ENCODE assay signal across 24 cellular contexts in the genomic region with DNA sequence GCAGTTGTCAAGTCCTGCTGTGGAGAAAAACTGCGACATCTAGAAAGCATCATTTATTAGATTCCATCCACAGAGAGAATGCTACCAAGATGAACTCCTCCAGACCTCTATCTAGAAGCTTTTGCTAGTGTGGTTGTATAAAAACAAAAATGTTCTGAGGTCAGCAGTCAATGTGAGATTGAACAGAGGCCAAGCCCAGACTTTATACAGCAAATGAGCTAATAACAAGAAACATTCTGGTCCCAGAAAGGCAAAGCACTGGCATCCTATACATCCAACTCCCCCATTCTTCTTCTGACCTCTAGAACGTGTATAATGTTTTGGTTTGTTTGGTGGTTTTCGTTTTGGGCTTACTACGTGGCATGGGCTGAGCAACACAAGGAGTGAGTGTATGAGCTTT.
"Had no signal": no experiment of that assay in that cellular context is flagged by ENCODE, and none has a peak within 500 bp of the region (broad histone marks: within the 10 kb centered on the region; RNA-seq: fewer than 3 reads in every experiment).

No MANE protein-coding gene starts in this region.

- H3K4me3 ChIP-seq: heart right ventricle, left lung, right lobe of liver, SJSA1, spleen, transverse colon had no signal

- H3K27ac Mint-ChIP-seq: activated naive CD8-positive, alpha-beta T cell treated with anti-CD3 and anti-CD28 coated beads for 36 hours; endodermal cell; stimulated activated naive B cell treated with anti-CD40 and anti-IgM and Interleukin-4, amounts not matched to agents 10 μg/mL and 1 μg/mL and 100 μg/mL, for 72 hours; T-cell had no signal

- H3K36me3 Mint-ChIP-seq: activated naive CD8-positive, alpha-beta T cell treated with anti-CD3 and anti-CD28 coated beads for 36 hours; stimulated activated naive B cell treated with anti-CD40 and anti-IgM and Interleukin-4, amounts not matched to agents 10 μg/mL and 1 μg/mL and 100 μg/mL, for 72 hours; T-cell had no signal

- H3K27ac ChIP-seq: right lobe of liver, SJSA1 had no signal

- H3K27me3 ChIP-seq: left lung, right lobe of liver, SJSA1, spleen, transverse colon had no signal

- H3K9me3 Mint-ChIP-seq: activated naive CD8-positive, alpha-beta T cell treated with anti-CD3 and anti-CD28 coated beads for 36 hours; endodermal cell; stimulated activated naive B cell treated with anti-CD40 and anti-IgM and Interleukin-4, amounts not matched to agents 10 μg/mL and 1 μg/mL and 100 μg/mL, for 72 hours; T-cell had no signal

- DNase-seq: activated CD4-positive, alpha-beta T cell treated with anti-CD3 and anti-CD28 coated beads for 1 hour; activated CD4-positive, alpha-beta T cell treated with anti-CD3 and anti-CD28 coated beads, Interleukin-2, amount 50 U/mL, for 48 hours; activated gamma-delta T cell treated with Interleukin-2 at 50 U/mL for 16 hours; activated naive CD8-positive, alpha-beta T cell treated with anti-CD3 and anti-CD28 coated beads for 36 hours; activated T-cell treated with anti-CD3 and anti-CD28 coated beads, Interleukin-2, amount 50 U/mL, for 48 hours; aorta; caudate nucleus; cortex of kidney; erythroblast; left lung; posterior cingulate gyrus; spleen; stimulated activated CD4-positive, alpha-beta T cell treated with anti-CD3 and anti-CD28 coated beads, Interleukin-2, amount 100 ng/mL, for 24 hours; stimulated activated naive B cell treated with anti-CD40 and anti-IgM and Interleukin-4, amounts not matched to agents 10 μg/mL and 1 μg/mL and 100 μg/mL, for 72 hours; substantia nigra; T-cell; T1000; transverse colon had no signal

- H3K36me3 ChIP-seq: heart right ventricle, left lung, right lobe of liver, SJSA1, transverse colon had no signal

- H3K4me1 Mint-ChIP-seq: endodermal cell, T-cell had no signal

- H3K4me3 Mint-ChIP-seq: activated naive CD8-positive, alpha-beta T cell treated with anti-CD3 and anti-CD28 coated beads for 36 hours; endodermal cell; stimulated activated naive B cell treated with anti-CD40 and anti-IgM and Interleukin-4, amounts not matched to agents 10 μg/mL and 1 μg/mL and 100 μg/mL, for 72 hours; T-cell had no signal

- H3K9me3 ChIP-seq: heart right ventricle, left lung, right lobe of liver, SJSA1, spleen, transverse colon had no signal

- ATAC-seq: left lung; stimulated activated naive B cell treated with anti-CD40 and anti-IgM and Interleukin-4, amounts not matched to agents 10 μg/mL and 1 μg/mL and 100 μg/mL, for 72 hours; T-cell had no signal

- FAIRE-seq: frontal cortex, keratinocyte had no signal
